In the genomic region with DNA sequence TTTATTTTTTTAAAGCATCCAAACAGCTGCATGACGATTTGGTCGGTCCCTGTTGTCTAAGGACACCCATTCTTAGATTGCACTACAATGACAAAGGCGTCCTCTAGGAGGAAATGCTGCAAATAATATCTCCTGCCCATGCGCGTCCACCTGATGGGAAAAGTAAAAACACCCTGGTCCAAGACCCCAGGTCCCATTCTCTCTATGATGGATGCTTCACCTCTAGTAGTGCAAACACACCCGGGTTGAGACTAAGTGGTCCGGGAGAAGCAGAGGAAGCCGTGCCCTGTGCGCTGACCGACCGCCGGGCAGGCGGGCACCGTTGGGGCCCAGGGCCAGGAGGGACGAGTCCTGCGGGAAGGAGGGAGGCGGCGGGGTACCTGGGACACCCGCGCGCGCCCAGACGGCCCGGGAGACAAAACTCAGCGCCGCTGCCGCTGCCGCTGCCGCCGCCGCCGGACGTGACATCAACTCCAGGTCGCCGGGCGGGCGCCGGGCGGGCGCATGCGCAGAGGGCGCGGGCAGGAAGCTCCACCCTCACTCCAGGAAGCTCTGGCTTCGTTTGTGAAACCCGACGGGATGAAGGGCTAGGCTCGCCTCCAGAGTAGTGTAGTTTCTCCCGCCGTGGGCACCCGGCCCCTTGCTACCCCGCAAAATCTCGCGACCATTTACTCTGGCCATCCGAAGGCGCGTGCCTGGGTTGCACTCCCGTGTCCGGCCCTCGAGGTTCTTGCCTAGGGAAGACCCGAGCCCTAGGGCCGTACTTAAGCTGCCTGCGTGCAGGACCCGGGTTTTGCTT, we compare ENCODE assay signal across 1 cellular context.
TF ChIP-seq lines count a peak whose summit lies in the region.

TBC1D7 (minus strand) TSS at position 462 of the 799 bp plus-strand sequence. CDS start 1,639 bp downstream, outside the sequence.

TF ChIP-seq in HepG2, 621 proteins besides CTCF, POLR2A, EP300 and RAD21 (continued from another document and continues in another):
- TF ChIP-seq ZNF576 (CRISPR knock-in tag; IDR thresholded peaks at IDR 0.05) (0 out of 2 replicates have a peak, but pooled peaks have one; percentile 34), HMG20A (CRISPR knock-in tag; IDR thresholded peaks at IDR 0.05; ENCODE audit: borderline replicate concordance) (no peak), ZNF235 (CRISPR knock-in tag; IDR thresholded peaks at IDR 0.05; ENCODE audit: borderline replicate concordance) (peak; percentile 62; the same call in 1 of the 2 replicates), MEF2D (CRISPR knock-in tag; IDR thresholded peaks at IDR 0.05) (0 out of 2 replicates have a peak, but pooled peaks have one; percentile 40), ZNF7 (CRISPR knock-in tag; IDR thresholded peaks at IDR 0.05) (no peak), KLF6 (CRISPR knock-in tag; IDR thresholded peaks at IDR 0.05) (peak; percentile 90), IRF9 (CRISPR knock-in tag; IDR thresholded peaks at IDR 0.05; ENCODE audit: borderline replicate concordance) (peak; percentile 81; the same call in 1 of the 2 replicates), NAIF1 (CRISPR knock-in tag; IDR thresholded peaks at IDR 0.05; ENCODE audit: borderline replicate concordance) (no peak), ZNF605 (CRISPR knock-in tag; IDR thresholded peaks at IDR 0.05) (peak; percentile 71), NFYC (CRISPR knock-in tag; IDR thresholded peaks at IDR 0.05) (0 out of 2 replicates have a peak, but pooled peaks have one; percentile 7), ZBTB14 (CRISPR knock-in tag; IDR thresholded peaks at IDR 0.05) (peak; percentile 55; the same call in 1 of the 2 replicates), ZNF569 (CRISPR knock-in tag; IDR thresholded peaks at IDR 0.05; ENCODE audit: borderline replicate concordance) (0 out of 2 replicates have a peak, but pooled peaks have one; percentile 56), POLR2G (IDR thresholded peaks at IDR 0.05; ENCODE audit: low read depth, low read length) (peak; percentile 96), GABPA (IDR thresholded peaks at IDR 0.05; ENCODE audit: low read depth, low read length) (peak; percentile 73), GABPA (CRISPR knock-in tag; IDR thresholded peaks at IDR 0.05; ENCODE audit: low read depth) (peak; percentile 81), PPARG (CRISPR knock-in tag; conservative IDR thresholded peaks at IDR 0.05) (0 out of 2 replicates have a peak, but pooled peaks have one; percentile 13), PLSCR1 (CRISPR knock-in tag; IDR thresholded peaks at IDR 0.05; ENCODE audit: borderline replicate concordance) (peak; percentile 72; the same call in 1 of the 2 replicates), AGO2 (optimal IDR thresholded peaks at IDR 0.05; ENCODE audit: low read depth, low read length) (peak; percentile 55), IKZF1 (IDR thresholded peaks at IDR 0.05) (no peak), TAF1 (CRISPR knock-in tag; IDR thresholded peaks at IDR 0.05) (peak; percentile 82), HOXA5 (CRISPR knock-in tag; IDR thresholded peaks at IDR 0.05) (no peak), THAP8 (CRISPR knock-in tag; IDR thresholded peaks at IDR 0.05; ENCODE audit: borderline replicate concordance) (peak; percentile 77; the same call in 1 of the 2 replicates), MBNL3 (CRISPR knock-in tag; conservative IDR thresholded peaks at IDR 0.05) (no peak), SSRP1 (CRISPR knock-in tag; IDR thresholded peaks at IDR 0.05) (no peak), ARID3A (IDR thresholded peaks at IDR 0.05; ENCODE audit: low read depth, low read length) (no peak), NBN (conservative IDR thresholded peaks at IDR 0.05) (no peak), ZBTB40 (IDR thresholded peaks at IDR 0.05) (no peak), ZBTB40 (CRISPR knock-in tag; IDR thresholded peaks at IDR 0.05) (peak; percentile 82), ZNF678 (CRISPR knock-in tag; IDR thresholded peaks at IDR 0.05) (peak; percentile 48; the same call in 1 of the 2 replicates), EEA1 (CRISPR knock-in tag; IDR thresholded peaks at IDR 0.05; ENCODE audit: borderline replicate concordance) (peak; percentile 57; the same call in 1 of the 2 replicates)
- TF ChIP-seq, protein P1, sequence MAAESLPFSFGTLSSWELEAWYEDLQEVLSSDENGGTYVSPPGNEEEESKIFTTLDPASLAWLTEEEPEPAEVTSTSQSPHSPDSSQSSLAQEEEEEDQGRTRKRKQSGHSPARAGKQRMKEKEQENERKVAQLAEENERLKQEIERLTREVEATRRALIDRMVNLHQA (CRISPR knock-in tag; IDR thresholded peaks at IDR 0.05), result no peak
- TF ChIP-seq, protein P2, sequence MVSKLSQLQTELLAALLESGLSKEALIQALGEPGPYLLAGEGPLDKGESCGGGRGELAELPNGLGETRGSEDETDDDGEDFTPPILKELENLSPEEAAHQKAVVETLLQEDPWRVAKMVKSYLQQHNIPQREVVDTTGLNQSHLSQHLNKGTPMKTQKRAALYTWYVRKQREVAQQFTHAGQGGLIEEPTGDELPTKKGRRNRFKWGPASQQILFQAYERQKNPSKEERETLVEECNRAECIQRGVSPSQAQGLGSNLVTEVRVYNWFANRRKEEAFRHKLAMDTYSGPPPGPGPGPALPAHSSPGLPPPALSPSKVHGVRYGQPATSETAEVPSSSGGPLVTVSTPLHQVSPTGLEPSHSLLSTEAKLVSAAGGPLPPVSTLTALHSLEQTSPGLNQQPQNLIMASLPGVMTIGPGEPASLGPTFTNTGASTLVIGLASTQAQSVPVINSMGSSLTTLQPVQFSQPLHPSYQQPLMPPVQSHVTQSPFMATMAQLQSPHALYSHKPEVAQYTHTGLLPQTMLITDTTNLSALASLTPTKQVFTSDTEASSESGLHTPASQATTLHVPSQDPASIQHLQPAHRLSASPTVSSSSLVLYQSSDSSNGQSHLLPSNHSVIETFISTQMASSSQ (IDR thresholded peaks at IDR 0.05; ENCODE audit: low read depth), result no peak
- TF ChIP-seq, protein P2 (CRISPR knock-in tag; IDR thresholded peaks at IDR 0.05; ENCODE audit: borderline replicate concordance), result peak; percentile 27; the same call in 1 of the 2 replicates
